ENCODE assay signal across 8 cellular contexts in genomic region chr7:93622036-93622714, GRCh38. TPM values are rescaled to one million over a fixed set of nuclear protein-coding genes. Genes with fewer than 3 reads are reported as not detected.
A peak's percentile ranks its signal among the peaks of the same experiment; 100 is the strongest.
DNase-seq lines count a peak whose midpoint lies in the region; ATAC-seq and TF ChIP-seq lines count a peak whose summit lies in the region.

No MANE protein-coding gene starts in this region.

- H3K27me3 ChIP-seq in suprapubic skin (no peaks in the 10 kb centered on the region), transverse colon (no peaks in the 10 kb centered on the region)

- H3K27ac ChIP-seq in coronary artery: no peak overlapping the region
- no peak overlapping the region for H3K27ac ChIP-seq in suprapubic skin
- H3K27ac ChIP-seq in transverse colon: no peak overlapping the region

- H3K4me1 ChIP-seq in suprapubic skin (no peaks in the 10 kb centered on the region), transverse colon (no peaks in the 10 kb centered on the region)

- TF ChIP-seq POLR2A in suprapubic skin (IDR thresholded peaks at IDR 0.05): no peak
- no peak for TF ChIP-seq POLR2A in transverse colon (IDR thresholded peaks at IDR 0.05)

- ATAC-seq in GM18520 (IDR thresholded peaks at IDR 0.05; ENCODE audit: unreplicated experiment): peak; percentile 49
- ATAC-seq in GM21381 (IDR thresholded peaks at IDR 0.05; ENCODE audit: unreplicated experiment): no peak

- intact Hi-C loops in transverse colon (cut with DNase I; ENCODE audit: low total_unique reads): no loop called here

- no peaks in the 10 kb centered on the region for H3K36me3 ChIP-seq in suprapubic skin
- H3K36me3 ChIP-seq in transverse colon: no peaks in the 10 kb centered on the region

- peak; percentile 27 for TF ChIP-seq CTCF in coronary artery (IDR thresholded peaks at IDR 0.05)
- TF ChIP-seq CTCF in suprapubic skin (IDR thresholded peaks at IDR 0.05): no peak
- TF ChIP-seq CTCF in transverse colon (IDR thresholded peaks at IDR 0.05): peak in 1 of 5 experiments; percentile 26

- in situ Hi-C loops in transverse colon (cut with MboI; ENCODE audit: low pct_ligation_motif_present in 1 of 4, low pct_unique_long_range_greater_than_20kb in 1 of 4, low sequenced_read_pairs in 3 of 4): no loop called here

- H3K9me3 ChIP-seq in suprapubic skin (no peaks in the 10 kb centered on the region), transverse colon (peaks cover 0 to 2% of the 10 kb centered on the region in 2 donors)

- no peak overlapping the region for H3K4me3 ChIP-seq in coronary artery
- no peak overlapping the region for H3K4me3 ChIP-seq in suprapubic skin
- no peak overlapping the region for H3K4me3 ChIP-seq in transverse colon

- TF ChIP-seq EP300 in suprapubic skin (IDR thresholded peaks at IDR 0.05) (no peak), transverse colon (IDR thresholded peaks at IDR 0.05; ENCODE audit: low read depth) (no peak)

- peak; percentile 46 for DNase-seq in A172 (ENCODE audit: low spot score)
- DNase-seq in NCI-H2196 (lab: John Stamatoyannopoulos, UW; ENCODE audit: unreplicated experiment): peak; percentile 30
- no peak for DNase-seq in coronary artery (ENCODE audit: low spot score)
- DNase-seq in retina: peak; percentile 9
- no peak for DNase-seq in suprapubic skin (ENCODE audit: low spot score in 2 of 2)
- no peak for DNase-seq in transverse colon

- 31% methylated on average over 10 of the region's 10 CpGs for WGBS in suprapubic skin
- 24 to 31% methylated on average over 10 of the region's 10 CpGs for WGBS in transverse colon (ENCODE audit: low coverage in 1 of 2), 2 donors

RNA-seq across cellular contexts. Expression of gene CALCR, which starts 47.7 kb away (rescaled TPM):
- total RNA-seq in A172 (2014; rRNA removed; shearing (Covaris generic)): 0.10 and 0.98 TPM in 2 replicates
- total RNA-seq in suprapubic skin: not detected
- not detected for total RNA-seq in transverse colon

Comparison
In these comparisons a context has a peak if more than half of its experiments do, and no peak if none do; other contexts are left out.
1. DNase-seq: peak in A172 (single experiment), NCI-H2196 (single experiment) and retina (single experiment); none in coronary artery (single experiment), suprapubic skin (0 of 2) and transverse colon (single experiment).